In the genomic region with DNA sequence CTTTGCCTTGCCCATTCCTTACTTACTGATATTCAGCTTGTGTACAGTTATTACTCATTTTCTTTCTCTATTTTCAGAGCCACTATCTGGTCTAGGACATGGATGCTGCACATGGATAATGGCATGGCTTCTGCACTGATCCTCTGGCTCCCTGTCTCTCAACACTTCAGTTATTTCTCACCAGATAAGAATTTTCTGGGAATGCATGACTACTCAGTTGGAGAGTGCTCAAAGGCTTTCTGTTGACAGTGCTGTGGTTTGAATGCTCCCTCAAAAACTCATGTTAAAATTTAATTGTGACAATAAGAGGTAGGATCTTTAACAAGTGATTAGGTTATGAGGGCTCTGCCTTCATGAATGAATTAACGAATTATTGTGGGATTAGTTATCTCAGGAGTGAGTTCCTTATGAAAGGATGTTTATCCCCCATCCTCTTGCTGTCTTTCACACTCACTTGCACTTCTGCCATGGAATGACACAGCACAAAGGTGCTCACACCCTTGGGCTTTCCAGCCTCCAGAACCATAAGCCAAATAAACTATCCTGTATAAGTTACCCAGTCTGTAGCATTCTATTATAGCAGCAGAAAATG, we compare ENCODE assay signal across 15 cellular contexts.
A peak's percentile ranks its signal among the peaks of the same experiment; 100 is the strongest.
DNase-seq lines count a peak whose midpoint lies in the region; ATAC-seq and TF ChIP-seq lines count a peak whose summit lies in the region.
"Had no signal": no experiment of that assay in that cellular context is flagged by ENCODE, and none has a peak within 500 bp of the region (broad histone marks: within the 10 kb centered on the region; RNA-seq: fewer than 3 reads in every experiment).

No MANE protein-coding gene starts in this region.

- H3K4me3 Mint-ChIP-seq in nephron = no peak overlapping the region
- H3K4me3 Mint-ChIP-seq: activated naive CD4-positive, alpha-beta T cell treated with anti-CD3 and anti-CD28 coated beads for 36 hours; natural killer cell treated with Interleukin-12 subunit alpha and Interleukin-12 subunit beta and Interleukin-15 and Interleukin-18, amount 100 ng/mL, for 72 hours had no signal

- peak overlapping the region; percentile 13 to 56 (median 37) for H3K27ac Mint-ChIP-seq in nephron
- H3K27ac Mint-ChIP-seq: activated naive CD4-positive, alpha-beta T cell treated with anti-CD3 and anti-CD28 coated beads for 36 hours; natural killer cell treated with Interleukin-12 subunit alpha and Interleukin-12 subunit beta and Interleukin-15 and Interleukin-18, amount 100 ng/mL, for 72 hours had no signal

- H3K36me3 Mint-ChIP-seq in nephron (ENCODE audit: low read depth) = no peaks in the 10 kb centered on the region
- H3K36me3 Mint-ChIP-seq: natural killer cell treated with Interleukin-12 subunit alpha and Interleukin-12 subunit beta and Interleukin-15 and Interleukin-18, amount 100 ng/mL, for 72 hours had no signal

- no peak for TF ChIP-seq CTCF in epithelial cell of esophagus (IDR thresholded peaks at IDR 0.05; ENCODE audit: insufficient read depth, low read depth, low read length, missing control alignments)
- TF ChIP-seq CTCF in nephron (IDR thresholded peaks at IDR 0.05; ENCODE audit: unreplicated experiment in 3 of 3) = no peak

- DNase-seq in EL (peak; percentile 90), LoVo (ENCODE audit: low spot score) (peak; percentile 41), epithelial cell of esophagus (ENCODE audit: low read depth) (peak; percentile 22), middle frontal gyrus (ENCODE audit: extremely low spot score, low spot score) (no peak), OCI-M2 (lab: John Stamatoyannopoulos, UW; ENCODE audit: unreplicated experiment) (no peak), CD1c-positive myeloid dendritic cell (ENCODE audit: extremely low spot score) (no peak)
- DNase-seq: activated naive CD4-positive, alpha-beta T cell treated with anti-CD3 and anti-CD28 coated beads for 36 hours; COR-L47; NCI-H1092; NCI-H510A treated with DMSO at 0.1 percent for 48 hours had no signal

- H3K9me3 Mint-ChIP-seq in nephron = no peaks in the 10 kb centered on the region

- H3K4me3 ChIP-seq in epithelial cell of esophagus (ENCODE audit: low read length) = no peak overlapping the region
- H3K4me3 ChIP-seq: coronary artery had no signal

- ATAC-seq in HG02840 (IDR thresholded peaks at IDR 0.05; ENCODE audit: low FRiP score, unreplicated experiment) = no peak
- ATAC-seq: natural killer cell treated with Interleukin-12 subunit alpha and Interleukin-12 subunit beta and Interleukin-15 and Interleukin-18, amount 100 ng/mL, for 72 hours; sciatic nerve had no signal

- H3K27me3 Mint-ChIP-seq in nephron (ENCODE audit: low read depth) = peaks cover 4% of the 10 kb centered on the region

- no peaks in the 10 kb centered on the region for H3K4me1 Mint-ChIP-seq in nephron

Comparison
In these comparisons a context has a peak if more than half of its experiments do, and no peak if none do; other contexts are left out.
1. DNase-seq: peak in EL (single experiment), LoVo (single experiment) and epithelial cell of esophagus (single experiment); none in middle frontal gyrus (single experiment), OCI-M2 (single experiment) and CD1c-positive myeloid dendritic cell (single experiment).